In the genomic region with DNA sequence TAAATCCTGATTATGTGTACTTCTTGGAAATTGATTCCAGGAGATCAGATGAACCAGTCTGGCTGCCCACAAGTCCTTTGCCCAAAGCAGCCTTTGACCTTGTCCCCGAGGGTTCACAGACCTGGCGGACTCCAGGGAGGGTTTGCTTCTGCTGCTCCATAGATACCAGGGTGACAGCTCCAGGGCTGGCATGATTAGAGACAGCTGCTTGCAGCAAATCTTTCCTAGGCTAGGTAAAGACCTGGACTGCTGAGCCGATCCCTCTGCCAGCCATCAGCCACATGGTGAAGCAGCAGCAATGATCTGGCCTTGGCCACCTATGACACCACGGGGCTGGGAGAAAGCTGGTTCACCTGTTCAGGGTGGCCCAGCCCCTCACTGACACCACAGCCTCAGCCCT, we compare ENCODE assay signal across 20 cellular contexts. TPM values are rescaled to one million over a fixed set of nuclear protein-coding genes. Genes with fewer than 3 reads are reported as not detected.
DNase-seq lines count a peak whose midpoint lies in the region; ATAC-seq and TF ChIP-seq lines count a peak whose summit lies in the region.
"Had no signal": no experiment of that assay in that cellular context is flagged by ENCODE, and none has a peak within 500 bp of the region (broad histone marks: within the 10 kb centered on the region; RNA-seq: fewer than 3 reads in every experiment).

No MANE protein-coding gene starts in this region.

- H3K27me3 ChIP-seq in cardiac muscle cell (peaks cover 72% of the 10 kb centered on the region), right atrium auricular region (no peaks in the 10 kb centered on the region)

- intact Hi-C loops in Right ventricle myocardium superior (cut with DNase I), result no loop called here
- intact Hi-C loops in cardiac septum (cut with DNase I), result no loop called here

- H3K4me1 ChIP-seq in cardiac muscle cell (ENCODE audit: low read depth), result peaks cover 50% of the 10 kb centered on the region
- peaks cover 0 to 83% of the 10 kb centered on the region in 2 donors for H3K4me1 ChIP-seq in right atrium auricular region
- H3K4me1 ChIP-seq: BLaER1 had no signal

- H3K36me3 ChIP-seq in cardiac muscle cell (no peaks in the 10 kb centered on the region), right atrium auricular region (peaks cover 7% of the 10 kb centered on the region)
- H3K36me3 ChIP-seq: BLaER1, HAP-1 had no signal

- no peaks in the 10 kb centered on the region for H3K9me3 ChIP-seq in cardiac muscle cell (ENCODE audit: low read depth)
- no peaks in the 10 kb centered on the region for H3K9me3 ChIP-seq in right atrium auricular region
- H3K9me3 ChIP-seq: HAP-1 had no signal

- no peak overlapping the region for H3K4me3 ChIP-seq in cardiac muscle cell
- H3K4me3 ChIP-seq in right atrium auricular region, result no peak overlapping the region
- H3K4me3 ChIP-seq: BLaER1, GM23248, HAP-1 had no signal

- H3K27ac ChIP-seq in cardiac muscle cell (peak overlapping the region; percentile 95), right atrium auricular region (peak overlapping the region; percentile 88 to 90)
- H3K27ac ChIP-seq: BLaER1, GM23248, HL-60 had no signal

- peak; percentile 62 for ATAC-seq in Right ventricle myocardium superior (ENCODE audit: poor library complexity)
- ATAC-seq: CD8-positive, alpha-beta T cell had no signal

- TF ChIP-seq CTCF in cardiac muscle cell (IDR thresholded peaks at IDR 0.05; ENCODE audit: low read depth, low read length), result no peak
- no peak for TF ChIP-seq CTCF in right atrium auricular region (IDR thresholded peaks at IDR 0.05)

- no peak for DNase-seq in Right ventricle myocardium superior
- DNase-seq in cardiac septum (ENCODE audit: low spot score), result no peak
- DNase-seq in cardiac muscle cell (ENCODE audit: low read depth in 1 of 2, low spot score in 1 of 2), result no peak
- no peak for DNase-seq in right atrium auricular region (ENCODE audit: low spot score)
- DNase-seq in DMS 273 (lab: John Stamatoyannopoulos, UW; ENCODE audit: unreplicated experiment), result no peak
- DNase-seq in OCI-M2 (lab: John Stamatoyannopoulos, UW; ENCODE audit: unreplicated experiment), result no peak
- no peak for DNase-seq in stimulated activated CD4-positive, alpha-beta T cell treated with anti-CD3 and anti-CD28 coated beads, Interleukin-2, amount 100 ng/mL, for 24 hours
- DNase-seq: 8988T; Calu3; CD8-positive, alpha-beta T cell; DMS 273 treated with DMSO at 0.1 percent for 48 hours; DMS53; DND-41; EL; GM23248 had no signal

RNA-seq across cellular contexts. Expression of gene TBX5, which starts 10.1 kb away (rescaled TPM):
- total RNA-seq in Right ventricle myocardium superior (66.6 TPM), cardiac septum (34.6 TPM), cardiac muscle cell (108 and 109 TPM in 2 replicates), right atrium auricular region (100 to 1,000 TPM; 238 to 345 TPM)
- polyA plus RNA-seq in cardiac muscle cell, result 83.3 and 110 TPM in 2 replicates
- total RNA-seq: Calu3; CD8-positive, alpha-beta T cell; G401; H4 had no signal
